11 cellular contexts compared by ENCODE assay signal in genomic region chr10:47986413-47987230, GRCh38. TPM values are rescaled to one million over a fixed set of nuclear protein-coding genes. Genes with fewer than 3 reads are reported as not detected.
DNase-seq lines count a peak whose midpoint lies in the region; ATAC-seq, FAIRE-seq and TF ChIP-seq lines count a peak whose summit lies in the region.
"Not testable (repeated sequence)": the region's sequence is repeated elsewhere in the genome, so short reads cannot be mapped to it uniquely, and the experiment has no call there.
"Had no signal": no experiment of that assay in that cellular context is flagged by ENCODE, and none has a peak within 500 bp of the region (broad histone marks: within the 10 kb centered on the region; RNA-seq: fewer than 3 reads in every experiment).

No MANE protein-coding gene starts in this region.

- H3K9me3 Mint-ChIP-seq in CD4-positive, CD25-positive, alpha-beta regulatory T cell; activated naive CD8-positive, alpha-beta T cell (ENCODE audit: low read depth); endodermal cell; nephron progenitor cell: not testable (repeated sequence)

- H3K36me3 ChIP-seq in CD4-positive, CD25-positive, alpha-beta regulatory T cell (ENCODE audit: control insufficient read depth, insufficient read depth, low read length); HEK293 (ENCODE audit: control insufficient read depth in 2 of 2, insufficient read depth in 1 of 2, low read length in 2 of 2); endodermal cell (ENCODE audit: control insufficient read depth, insufficient read depth, low read length): not testable (repeated sequence)

- intact Hi-C loops in left colon (cut with DNase I, micrococcal nuclease): not testable (repeated sequence)

- not testable (repeated sequence) for H3K36me3 Mint-ChIP-seq in CD4-positive, CD25-positive, alpha-beta regulatory T cell; activated naive CD8-positive, alpha-beta T cell; endodermal cell (ENCODE audit: low read depth); nephron progenitor cell (ENCODE audit: low read depth)

- not testable (repeated sequence) for H3K4me1 Mint-ChIP-seq in CD4-positive, CD25-positive, alpha-beta regulatory T cell; activated naive CD8-positive, alpha-beta T cell (ENCODE audit: low read depth); endodermal cell; nephron progenitor cell

- ATAC-seq in CD4-positive, CD25-positive, alpha-beta regulatory T cell (ENCODE audit: low read depth in 2 of 2): peak; percentile 30 to 45
- peak; percentile 79 for ATAC-seq in left colon
- peak; percentile 59 for ATAC-seq in stimulated activated naive CD8-positive, alpha-beta T cell treated with anti-CD3 and anti-CD28 coated beads, Interleukin-15, Interleukin-2, amounts not matched to agents 100 U/mL and 50 U/mL, for 24 hours

- H3K4me3 ChIP-seq in CD4-positive, CD25-positive, alpha-beta regulatory T cell (ENCODE audit: low read depth, low read length); HEK293 (ENCODE audit: low read depth, low read length); endodermal cell (ENCODE audit: low read length): not testable (repeated sequence)

- H3K27ac ChIP-seq in CD4-positive, CD25-positive, alpha-beta regulatory T cell (ENCODE audit: insufficient read depth, low read length, poor library complexity, severe bottlenecking); HEK293 (ENCODE audit: extremely low read depth, low read depth, low read length); endodermal cell (ENCODE audit: low read depth, low read length): not testable (repeated sequence)

- H3K27me3 Mint-ChIP-seq in CD4-positive, CD25-positive, alpha-beta regulatory T cell; activated naive CD8-positive, alpha-beta T cell; endodermal cell (ENCODE audit: insufficient read depth); nephron progenitor cell (ENCODE audit: low read depth, poor library complexity): not testable (repeated sequence)

- not testable (repeated sequence) for TF ChIP-seq CTCF in HEK293 (tag by site-specific recombination; IDR thresholded peaks at IDR 0.05); nephron progenitor cell (IDR thresholded peaks at IDR 0.05)
- peak; percentile 41 for TF ChIP-seq CTCF in endodermal cell (conservative IDR thresholded peaks at IDR 0.05)

- H3K9ac ChIP-seq in endodermal cell (ENCODE audit: extremely low read depth, low read length, poor library complexity, severe bottlenecking): not testable (repeated sequence)

- POLR2A ChIA-PET in HEK293 (lab: Yijun Ruan, JAX): not testable (repeated sequence)

- DNase-seq in CD4-positive, CD25-positive, alpha-beta regulatory T cell; RCC 7860 (ENCODE audit: low spot score); left colon; nephron progenitor cell; stimulated activated naive CD8-positive, alpha-beta T cell treated with anti-CD3 and anti-CD28 coated beads, Interleukin-15, Interleukin-2, amounts not matched to agents 100 U/mL and 50 U/mL, for 24 hours: not testable (repeated sequence)
- peak; percentile 31 for DNase-seq in endodermal cell

- H3K4me1 ChIP-seq in CD4-positive, CD25-positive, alpha-beta regulatory T cell (ENCODE audit: control insufficient read depth, insufficient read depth, low read length, poor library complexity, severe bottlenecking); HEK293 (ENCODE audit: control insufficient read depth, insufficient read depth, low read length); endodermal cell (ENCODE audit: control insufficient read depth, insufficient read depth, low read length): not testable (repeated sequence)

- CTCF ChIA-PET in HEK293 (lab: Yijun Ruan, JAX): not testable (repeated sequence)

- H3K9me3 ChIP-seq in CD4-positive, CD25-positive, alpha-beta regulatory T cell (ENCODE audit: control insufficient read depth in 2 of 2, low read length in 2 of 2); HEK293 (ENCODE audit: control insufficient read depth, insufficient read depth, low read depth, low read length); endodermal cell (ENCODE audit: control insufficient read depth, low read length): not testable (repeated sequence)

- not testable (repeated sequence) for H3K27ac Mint-ChIP-seq in CD4-positive, CD25-positive, alpha-beta regulatory T cell; activated naive CD8-positive, alpha-beta T cell; endodermal cell; nephron progenitor cell

- FAIRE-seq in RCC 7860 (lab: Jason Lieb, UNC): peak; percentile 65

- 17% methylated on average over 11 of the region's 49 CpGs; no CpG with 5 or more reads in 1 of the 2 experiments for WGBS in endodermal cell (ENCODE audit: insufficient coverage in 1 of 2, insufficient read length in 1 of 2), 2 experiments

- H3K27me3 ChIP-seq in CD4-positive, CD25-positive, alpha-beta regulatory T cell (ENCODE audit: control insufficient read depth, insufficient read depth, low read length); endodermal cell (ENCODE audit: control insufficient read depth, insufficient read depth, low read length, poor library complexity, severe bottlenecking): not testable (repeated sequence)

- H3K4me3 Mint-ChIP-seq in CD4-positive, CD25-positive, alpha-beta regulatory T cell; endodermal cell: not testable (repeated sequence)
- peak overlapping the region; percentile 30 for H3K4me3 Mint-ChIP-seq in activated naive CD8-positive, alpha-beta T cell
- H3K4me3 Mint-ChIP-seq in nephron progenitor cell: peak overlapping the region; percentile 54

TF ChIP-seq in HEK293, 187 proteins besides CTCF, POLR2A, EP300 and RAD21:
- TF ChIP-seq, protein P1, sequence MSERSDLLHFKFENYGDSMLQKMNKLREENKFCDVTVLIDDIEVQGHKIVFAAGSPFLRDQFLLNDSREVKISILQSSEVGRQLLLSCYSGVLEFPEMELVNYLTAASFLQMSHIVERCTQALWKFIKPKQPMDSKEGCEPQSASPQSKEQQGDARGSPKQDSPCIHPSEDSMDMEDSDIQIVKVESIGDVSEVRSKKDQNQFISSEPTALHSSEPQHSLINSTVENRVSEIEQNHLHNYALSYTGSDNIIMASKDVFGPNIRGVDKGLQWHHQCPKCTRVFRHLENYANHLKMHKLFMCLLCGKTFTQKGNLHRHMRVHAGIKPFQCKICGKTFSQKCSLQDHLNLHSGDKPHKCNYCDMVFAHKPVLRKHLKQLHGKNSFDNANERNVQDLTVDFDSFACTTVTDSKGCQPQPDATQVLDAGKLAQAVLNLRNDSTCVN (tag by site-specific recombination; optimal IDR thresholded peaks at IDR 0.05): peak; percentile 12
- TF ChIP-seq ZBTB8A (tag by site-specific recombination; IDR thresholded peaks at IDR 0.05): peak; percentile 61
TF ChIP-seq in HEK293: peak in this region for 2; not testable (repeated sequence) for 185.

RNA-seq across cellular contexts. Expression of gene FAM25C, which starts 13.0 kb away (rescaled TPM):
- not detected for total RNA-seq in CD4-positive, CD25-positive, alpha-beta regulatory T cell
- polyA plus RNA-seq in CD4-positive, CD25-positive, alpha-beta regulatory T cell: not detected
- not detected for total RNA-seq in endodermal cell
- not detected for polyA plus RNA-seq in endodermal cell (2013, experiment 1 of 2)
- polyA plus RNA-seq in endodermal cell (2013, experiment 2 of 2): not detected
- total RNA-seq in left colon: not detected
- total RNA-seq: OCI-LY7, ovary, uterus had no signal
- polyA plus RNA-seq: ovary had no signal
